ENCODE assay signal across 8 cellular contexts in the genomic region with DNA sequence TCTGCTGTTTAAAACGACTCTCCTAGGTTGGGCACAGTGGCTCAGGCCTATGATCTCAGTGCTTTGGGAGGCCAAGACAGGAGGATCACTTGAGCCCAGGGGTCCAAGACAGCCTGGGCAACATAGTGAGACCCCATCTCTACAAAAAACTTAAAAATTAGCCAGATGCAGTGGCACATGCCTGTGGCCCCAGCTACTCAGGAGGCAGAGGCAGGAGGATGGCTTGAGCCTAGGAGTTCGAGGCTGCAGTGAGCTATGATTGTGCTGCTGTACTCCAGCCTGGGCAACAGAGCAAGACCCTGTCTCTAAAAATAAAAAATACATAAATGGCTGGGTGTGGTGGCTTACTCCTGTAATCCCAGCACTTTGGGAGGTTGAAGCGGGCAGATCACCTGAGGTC. TPM values are rescaled to one million over a fixed set of nuclear protein-coding genes. Genes with fewer than 3 reads are reported as not detected.
DNase-seq lines count a peak whose midpoint lies in the region; ATAC-seq, FAIRE-seq and TF ChIP-seq lines count a peak whose summit lies in the region.
"Not testable (repeated sequence)": the region's sequence is repeated elsewhere in the genome, so short reads cannot be mapped to it uniquely, and the experiment has no call there.

No MANE protein-coding gene starts in this region.

- not testable (repeated sequence) for TF ChIP-seq EP300 in HepG2 (IDR thresholded peaks at IDR 0.05; ENCODE audit: low read depth in 2 of 2, low read length in 2 of 2); HepG2 (CRISPR knock-in tag; IDR thresholded peaks at IDR 0.05; ENCODE audit: borderline replicate concordance); transverse colon (IDR thresholded peaks at IDR 0.05; ENCODE audit: low read depth)

- H4K20me1 ChIP-seq in BLaER1, result peaks cover 92% of the 10 kb centered on the region
- not testable (repeated sequence) for H4K20me1 ChIP-seq in IMR-90 (ENCODE audit: insufficient read depth, low read length); HepG2 (ENCODE audit: insufficient read depth, low read length)

- 100% methylated on average over 1 of the region's 3 CpGs; no CpG with 5 or more reads in 1 of the 2 experiments for WGBS in IMR-90 (ENCODE audit: extremely low coverage in 2 of 2, insufficient read length in 1 of 2), 2 experiments
- 100% methylated on average over 2 to 3 of the region's 3 CpGs for WGBS in body of pancreas, 2 donors
- WGBS in HepG2 (ENCODE audit: low lambda C conversion rate), result 96% methylated on average over 2 of the region's 3 CpGs
- 96 to 100% methylated on average over 1 to 3 of the region's 3 CpGs for WGBS in transverse colon (ENCODE audit: low coverage in 1 of 2), 2 donors

- not testable (repeated sequence) for H3K9ac ChIP-seq in BLaER1; IMR-90 (ENCODE audit: low read depth, low read length); HepG2 (ENCODE audit: insufficient read depth, low read depth, low read length)

- not testable (repeated sequence) for H3K79me2 ChIP-seq in HepG2 (ENCODE audit: insufficient read depth, low read length)

- not testable (repeated sequence) for H2AFZ ChIP-seq in IMR-90 (replicated peaks; ENCODE audit: low read length, poor library complexity); HepG2 (ENCODE audit: low read length)

- H4K5ac ChIP-seq in IMR-90 (ENCODE audit: low read depth, low read length), result not testable (repeated sequence)

- H3K14ac ChIP-seq in IMR-90 (replicated peaks; ENCODE audit: low read depth, low read length), result not testable (repeated sequence)

- in situ Hi-C loops in IMR-90 (cut with MboI; ENCODE audit: low sequenced_read_pairs); HepG2 (cut with HindIII; ENCODE audit: extremely low pct_ligation_motif_present, low pct_unique_long_range_greater_than_20kb); transverse colon (cut with MboI; ENCODE audit: low pct_ligation_motif_present in 1 of 4, low pct_unique_long_range_greater_than_20kb in 1 of 4, low sequenced_read_pairs in 3 of 4): not testable (repeated sequence)

- TF ChIP-seq POLR2A in IMR-90 (IDR thresholded peaks at IDR 0.05; ENCODE audit: low read depth, low read length); body of pancreas (IDR thresholded peaks at IDR 0.05); HepG2 (IDR thresholded peaks at IDR 0.05; ENCODE audit: insufficient read depth in 1 of 2, low read depth in 2 of 2, low read length in 2 of 2); transverse colon (IDR thresholded peaks at IDR 0.05): not testable (repeated sequence)

- not testable (repeated sequence) for H3K27ac Mint-ChIP-seq in WTC11
- H3K27ac Mint-ChIP-seq in glutamatergic neuron (ENCODE audit: unreplicated experiment) (peak overlapping the region; percentile 17), nephron (peak overlapping the region in 2 of 3 experiments; percentile 96 to 99)

- H3K27me3 ChIP-seq in BLaER1; IMR-90 (ENCODE audit: control insufficient read depth, insufficient read depth, low read length); body of pancreas; HepG2 (ENCODE audit: control insufficient read depth in 1 of 2, insufficient read depth in 2 of 2, low read length in 2 of 2); transverse colon: not testable (repeated sequence)

- not testable (repeated sequence) for FAIRE-seq in HepG2 (lab: Jason Lieb, UNC)

- H3K23ac ChIP-seq in IMR-90 (ENCODE audit: low read depth, low read length), result not testable (repeated sequence)

- peaks cover 40% of the 10 kb centered on the region for H3K4me1 ChIP-seq in BLaER1
- not testable (repeated sequence) for H3K4me1 ChIP-seq in IMR-90 (ENCODE audit: control insufficient read depth, insufficient read depth, low read length)
- H3K4me1 ChIP-seq in body of pancreas, result peaks cover 24% of the 10 kb centered on the region
- H3K4me1 ChIP-seq in HepG2 (ENCODE audit: insufficient read depth, low read length), result peaks cover 23% of the 10 kb centered on the region
- peaks cover 0 to 20% (median 0%) of the 10 kb centered on the region in 4 donors for H3K4me1 ChIP-seq in transverse colon

- not testable (repeated sequence) for TF ChIP-seq RAD21 in IMR-90 (IDR thresholded peaks at IDR 0.05; ENCODE audit: low read length); HepG2 (CRISPR knock-in tag; IDR thresholded peaks at IDR 0.05)

- H3K56ac ChIP-seq in IMR-90 (ENCODE audit: extremely low read depth, insufficient read depth, low read length), result not testable (repeated sequence)

- not testable (repeated sequence) for H3K18ac ChIP-seq in IMR-90 (ENCODE audit: low read depth, low read length)

- H3K27ac ChIP-seq in BLaER1, result peak overlapping the region; percentile 52; the same call in 1 of the 2 replicates
- H3K27ac ChIP-seq in IMR-90 (ENCODE audit: insufficient read depth, low read length), result not testable (repeated sequence)
- peak overlapping the region in 3 of 4 donors; percentile 35 to 58 (median 56) for H3K27ac ChIP-seq in body of pancreas
- peak overlapping the region; percentile 23 for H3K27ac ChIP-seq in HepG2 (ENCODE audit: extremely low read length, insufficient read depth, low read length)
- H3K27ac ChIP-seq in transverse colon, result peak overlapping the region in 3 of 4 donors; percentile 55 to 71 (median 64)

- H3K4me1 Mint-ChIP-seq in WTC11; glutamatergic neuron (ENCODE audit: low read depth, unreplicated experiment): not testable (repeated sequence)
- H3K4me1 Mint-ChIP-seq in nephron, result peaks cover 12% of the 10 kb centered on the region

- not testable (repeated sequence) for H3K9me1 ChIP-seq in IMR-90 (ENCODE audit: insufficient read depth, low read length)

- not testable (repeated sequence) for H3K4me3 ChIP-seq in BLaER1; IMR-90 (ENCODE audit: insufficient read depth, low read depth, low read length); body of pancreas; HepG2 (replicated peaks in 1 of 3; ENCODE audit: insufficient read depth in 1 of 3, low read depth in 2 of 3, low read length in 3 of 3); transverse colon

- not testable (repeated sequence) for ATAC-seq in IMR-90 (ENCODE audit: low read depth); WTC11; body of pancreas; HepG2

- not testable (repeated sequence) for H3K9me3 ChIP-seq in BLaER1; IMR-90 (ENCODE audit: control insufficient read depth, insufficient read depth, low read length); body of pancreas; HepG2 (ENCODE audit: low read length); transverse colon

- not testable (repeated sequence) for H2BK120ac ChIP-seq in IMR-90 (ENCODE audit: low read depth, low read length)

- H3K36me3 ChIP-seq in BLaER1 (peaks cover 99% of the 10 kb centered on the region), IMR-90 (ENCODE audit: control insufficient read depth, insufficient read depth, low read length) (peaks cover 18% of the 10 kb centered on the region), HepG2 (replicated peaks in 1 of 2; ENCODE audit: control insufficient read depth in 1 of 2, insufficient read depth in 2 of 2, low read length in 2 of 2) (peaks cover 7 to 10% of the 10 kb centered on the region in 2 experiments; a peak in 4 of 5 replicates)
- H3K36me3 ChIP-seq in body of pancreas (replicated peaks in 1 of 2; ENCODE audit: insufficient read depth in 1 of 2, low read depth in 2 of 2); transverse colon: not testable (repeated sequence)

- not testable (repeated sequence) for DNase-seq in IMR-90; WTC11 (ENCODE audit: low spot score); body of pancreas; glutamatergic neuron; HepG2 (ENCODE audit: low spot score); transverse colon

- H3K27me3 Mint-ChIP-seq in WTC11 (ENCODE audit: low read depth); glutamatergic neuron (ENCODE audit: unreplicated experiment); nephron (ENCODE audit: low read depth): not testable (repeated sequence)

- not testable (repeated sequence) for H3K4ac ChIP-seq in IMR-90 (ENCODE audit: low read depth, low read length)

- dilution Hi-C loops in IMR-90 (cut with HindIII; ENCODE audit: low sequenced_read_pairs, unreplicated experiment), result not testable (repeated sequence)

- not testable (repeated sequence) for H2BK20ac ChIP-seq in IMR-90 (ENCODE audit: low read depth, low read length)

- not testable (repeated sequence) for BruUV-seq in IMR-90 (replicated peaks; lab: Mats Ljungman, UMichigan); HepG2 (replicated peaks; lab: Mats Ljungman, UMichigan)

- not testable (repeated sequence) for TF ChIP-seq CTCF in IMR-90 (conservative IDR thresholded peaks at IDR 0.05; ENCODE audit: low read depth, low read length); WTC11 (IDR thresholded peaks at IDR 0.05); body of pancreas (IDR thresholded peaks at IDR 0.05); glutamatergic neuron (IDR thresholded peaks at IDR 0.05; ENCODE audit: partially characterized antibody, unreplicated experiment); HepG2 (CRISPR knock-in tag; IDR thresholded peaks at IDR 0.05); nephron (IDR thresholded peaks at IDR 0.05; ENCODE audit: unreplicated experiment in 3 of 3); transverse colon (IDR thresholded peaks at IDR 0.05)

- H2AK5ac ChIP-seq in IMR-90 (ENCODE audit: low read depth, low read length), result not testable (repeated sequence)

- not testable (repeated sequence) for H3K79me1 ChIP-seq in IMR-90 (ENCODE audit: low read depth in 1 of 2, low read length in 2 of 2)

- not testable (repeated sequence) for H3K4me3 Mint-ChIP-seq in WTC11; glutamatergic neuron (ENCODE audit: unreplicated experiment); nephron

- not testable (repeated sequence) for H2BK15ac ChIP-seq in IMR-90 (ENCODE audit: low read depth, low read length)

- not testable (repeated sequence) for H4K8ac ChIP-seq in IMR-90 (ENCODE audit: low read depth in 2 of 2, low read length in 2 of 2)

- H4K91ac ChIP-seq in IMR-90 (ENCODE audit: insufficient read depth, low read depth, low read length), result not testable (repeated sequence)

- not testable (repeated sequence) for H2BK5ac ChIP-seq in IMR-90 (ENCODE audit: low read depth, low read length, poor library complexity, severe bottlenecking)

- CTCF ChIA-PET in IMR-90 (lab: Yijun Ruan, JAX); WTC11 (lab: Charles Lee); HepG2 (lab: Yijun Ruan, JAX; ENCODE audit: low intra/inter-chr PET ratio, low total read pairs): not testable (repeated sequence)

- intact Hi-C loops in IMR-90 (cut with micrococcal nuclease); body of pancreas (cut with DNase I); HepG2 (cut with micrococcal nuclease; ENCODE audit: unreplicated experiment); transverse colon (cut with DNase I; ENCODE audit: low total_unique reads): not testable (repeated sequence)

- H2AK9ac ChIP-seq in IMR-90 (replicated peaks; ENCODE audit: low read depth, low read length, poor library complexity), result peak overlapping the region; percentile 85

- H3K4me2 ChIP-seq in BLaER1 (peak overlapping the region; percentile 63), HepG2 (ENCODE audit: low read depth, low read length) (peak overlapping the region; percentile 59; the same call in 1 of the 2 replicates)
- H3K4me2 ChIP-seq in IMR-90 (ENCODE audit: low read depth, low read length), result not testable (repeated sequence)

- H3K36me3 Mint-ChIP-seq in WTC11, result peaks cover 52% of the 10 kb centered on the region
- H3K36me3 Mint-ChIP-seq in glutamatergic neuron (ENCODE audit: unreplicated experiment), result not testable (repeated sequence)
- H3K36me3 Mint-ChIP-seq in nephron (ENCODE audit: low read depth), result peaks cover 51% of the 10 kb centered on the region

- not testable (repeated sequence) for H3K9me3 Mint-ChIP-seq in WTC11; glutamatergic neuron (ENCODE audit: unreplicated experiment); nephron

- POLR2A ChIA-PET in IMR-90 (lab: Charles Lee; ENCODE audit: unreplicated experiment); WTC11 (lab: Charles Lee): not testable (repeated sequence)
- POLR2A ChIA-PET in HepG2 (lab: Yijun Ruan, JAX), result interaction anchor here (1.3 kb wide), 1 partner anchor 10 kb away, joined by 3 read pairs; no protein-coding TSS in a partner anchor

RNA-seq across cellular contexts. Expression of a gene that starts 19.8 kb away (rescaled TPM):
- total RNA-seq in IMR-90 (2012; rRNA removed), result 5.6 and 6.1 TPM in 2 replicates
- 7.9 and 8.6 TPM in 2 replicates for polyA plus RNA-seq in IMR-90 (2012; rRNA removed)
- polyA plus RNA-seq in IMR-90 (2012; cell fraction: cytosol; rRNA removed), result 6.7 and 7.3 TPM in 2 replicates
- polyA plus RNA-seq in IMR-90 (2012; cell fraction: nucleus; rRNA removed; ENCODE audit: low replicate concordance), result 6.3 and 6.4 TPM in 2 replicates
- 14.6 to 19.7 TPM (median 15.8 TPM) in 3 replicates for total RNA-seq in WTC11 (2021)
- 10 to 100 TPM; 19.1 to 25.2 TPM for total RNA-seq in body of pancreas
- 148 TPM for total RNA-seq in glutamatergic neuron (ENCODE audit: unreplicated experiment)
- 6.2 and 6.3 TPM in 2 replicates for total RNA-seq in HepG2 (2016; rRNA removed; fragmentation: Illumina TruSeq; extraction: Trizol)
- total RNA-seq in HepG2 (2016; cell fraction: cytosol; rRNA removed; fragmentation: Illumina TruSeq; extraction: Trizol; ENCODE audit: low read depth), result 2.2 TPM in 2 replicates
- 6.1 and 6.8 TPM in 2 replicates for total RNA-seq in HepG2 (2016; cell fraction: insoluble cytoplasmic fraction; rRNA removed; fragmentation: Illumina TruSeq; extraction: Trizol)
- 3.4 and 3.6 TPM in 2 replicates for total RNA-seq in HepG2 (2016; cell fraction: membrane; rRNA removed; fragmentation: Illumina TruSeq; extraction: Trizol)
- 3.7 and 4.3 TPM in 2 replicates for total RNA-seq in HepG2 (2016; cell fraction: nucleus; rRNA removed; fragmentation: Illumina TruSeq; extraction: Trizol)
- 4.1 and 5.4 TPM in 2 replicates for polyA plus RNA-seq in HepG2 (2011; rRNA removed)
- polyA plus RNA-seq in HepG2 (2011; cell fraction: cytosol; rRNA removed), result 4.0 and 4.8 TPM in 2 replicates
- polyA plus RNA-seq in HepG2 (2011; cell fraction: nucleus; rRNA removed), result 6.8 and 7.1 TPM in 2 replicates
- polyA plus RNA-seq in HepG2 (2012), result 2.4 and 5.0 TPM in 2 replicates
- 0.48 and 0.57 TPM in 2 replicates for polyA plus RNA-seq in HepG2 (2016; cell fraction: cytosol; fragmentation: Illumina TruSeq; extraction: Trizol; ENCODE audit: low read depth)
- 5.6 and 7.4 TPM in 2 replicates for polyA plus RNA-seq in HepG2 (2016; cell fraction: insoluble cytoplasmic fraction; fragmentation: Illumina TruSeq; extraction: Trizol; ENCODE audit: low read depth)
- polyA plus RNA-seq in HepG2 (2016; cell fraction: membrane; fragmentation: Illumina TruSeq; extraction: Trizol; ENCODE audit: low read depth), result 1.6 and 1.7 TPM in 2 replicates
- 7.0 and 8.7 TPM in 2 replicates for polyA plus RNA-seq in HepG2 (2016; cell fraction: nucleus; fragmentation: Illumina TruSeq; extraction: Trizol; ENCODE audit: insufficient read depth, low read depth)
- 5.1 and 5.3 TPM in 2 replicates for polyA minus RNA-seq in HepG2 (2011; rRNA and poly(A)+ RNA removed; ENCODE audit: low replicate concordance)
- 2.1 and 3.2 TPM in 2 replicates for polyA minus RNA-seq in HepG2 (2011; cell fraction: cytosol; rRNA and poly(A)+ RNA removed)
- polyA minus RNA-seq in HepG2 (2011; cell fraction: nucleus; rRNA and poly(A)+ RNA removed), result 3.6 TPM in 2 replicates
- 1 to 10 TPM in 3 of 4 donors, under 1 TPM in 1; 0.75 to 6.8 (median 6.3) TPM for total RNA-seq in transverse colon

RNA-seq across cellular contexts. Expression of a gene that starts 37.1 kb away (rescaled TPM):
- total RNA-seq in IMR-90 (2012; rRNA removed), result 2.7 and 3.1 TPM in 2 replicates
- polyA plus RNA-seq in IMR-90 (2012; rRNA removed), result 9.5 and 10.8 TPM in 2 replicates
- polyA plus RNA-seq in IMR-90 (2012; cell fraction: cytosol; rRNA removed), result 5.9 and 8.8 TPM in 2 replicates
- polyA plus RNA-seq in IMR-90 (2012; cell fraction: nucleus; rRNA removed; ENCODE audit: low replicate concordance), result 29.1 and 35.2 TPM in 2 replicates
- 40.5 to 49.4 TPM (median 44.4 TPM) in 3 replicates for total RNA-seq in WTC11 (2021)
- 10 to 100 TPM; 43.6 to 84.0 TPM for total RNA-seq in body of pancreas
- 120 TPM for total RNA-seq in glutamatergic neuron (ENCODE audit: unreplicated experiment)
- 4.4 and 5.3 TPM in 2 replicates for total RNA-seq in HepG2 (2016; rRNA removed; fragmentation: Illumina TruSeq; extraction: Trizol)
- 23.5 and 32.3 TPM in 2 replicates for total RNA-seq in HepG2 (2016; cell fraction: cytosol; rRNA removed; fragmentation: Illumina TruSeq; extraction: Trizol; ENCODE audit: low read depth)
- total RNA-seq in HepG2 (2016; cell fraction: insoluble cytoplasmic fraction; rRNA removed; fragmentation: Illumina TruSeq; extraction: Trizol), result 4.0 and 6.0 TPM in 2 replicates
- 9.3 and 10.6 TPM in 2 replicates for total RNA-seq in HepG2 (2016; cell fraction: membrane; rRNA removed; fragmentation: Illumina TruSeq; extraction: Trizol)
- total RNA-seq in HepG2 (2016; cell fraction: nucleus; rRNA removed; fragmentation: Illumina TruSeq; extraction: Trizol), result 7.4 and 8.4 TPM in 2 replicates
- 6.3 and 6.7 TPM in 2 replicates for polyA plus RNA-seq in HepG2 (2011; rRNA removed)
- 2.2 and 2.4 TPM in 2 replicates for polyA plus RNA-seq in HepG2 (2011; cell fraction: cytosol; rRNA removed)
- polyA plus RNA-seq in HepG2 (2011; cell fraction: nucleus; rRNA removed), result 25.4 and 79.6 TPM in 2 replicates
- 10.8 and 14.9 TPM in 2 replicates for polyA plus RNA-seq in HepG2 (2012)
- 8.7 and 8.8 TPM in 2 replicates for polyA plus RNA-seq in HepG2 (2016; cell fraction: cytosol; fragmentation: Illumina TruSeq; extraction: Trizol; ENCODE audit: low read depth)
- 6.2 and 10.8 TPM in 2 replicates for polyA plus RNA-seq in HepG2 (2016; cell fraction: insoluble cytoplasmic fraction; fragmentation: Illumina TruSeq; extraction: Trizol; ENCODE audit: low read depth)
- polyA plus RNA-seq in HepG2 (2016; cell fraction: membrane; fragmentation: Illumina TruSeq; extraction: Trizol; ENCODE audit: low read depth), result 12.2 and 13.1 TPM in 2 replicates
- polyA plus RNA-seq in HepG2 (2016; cell fraction: nucleus; fragmentation: Illumina TruSeq; extraction: Trizol; ENCODE audit: insufficient read depth, low read depth), result 23.5 and 26.5 TPM in 2 replicates
- 10.1 and 18.6 TPM in 2 replicates for polyA minus RNA-seq in HepG2 (2011; rRNA and poly(A)+ RNA removed; ENCODE audit: low replicate concordance)
- polyA minus RNA-seq in HepG2 (2011; cell fraction: cytosol; rRNA and poly(A)+ RNA removed), result 6.0 and 7.2 TPM in 2 replicates
- 12.4 and 12.6 TPM in 2 replicates for polyA minus RNA-seq in HepG2 (2011; cell fraction: nucleus; rRNA and poly(A)+ RNA removed)
- 100 to 1,000 TPM in 3 of 4 donors, 10 to 100 TPM in 1; 99.5 to 302 (median 151) TPM for total RNA-seq in transverse colon
